ENCODE assay signal across 14 cellular contexts in the genomic region with DNA sequence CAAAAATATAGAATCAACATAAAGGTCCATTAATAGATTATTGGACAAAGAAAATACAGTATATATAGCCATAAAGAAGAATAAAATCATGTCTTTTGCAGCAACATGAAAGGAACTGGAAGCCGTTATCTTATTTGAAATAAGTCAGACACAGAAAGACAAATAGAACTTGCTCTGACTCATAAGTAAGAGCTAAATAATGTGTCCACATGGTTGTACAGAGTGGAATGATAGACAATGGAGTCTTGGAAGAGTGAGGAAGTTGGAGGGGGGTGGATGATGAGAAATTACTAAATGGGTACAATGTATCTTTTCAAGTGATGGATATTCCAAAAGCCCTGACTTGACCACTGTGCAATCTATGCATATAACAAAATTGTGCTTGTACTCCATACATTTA.
DNase-seq lines count a peak whose midpoint lies in the region; ATAC-seq, FAIRE-seq and TF ChIP-seq lines count a peak whose summit lies in the region.
"Had no signal": no experiment of that assay in that cellular context is flagged by ENCODE, and none has a peak within 500 bp of the region (broad histone marks: within the 10 kb centered on the region; RNA-seq: fewer than 3 reads in every experiment).

No MANE protein-coding gene starts in this region.

- H3K27me3 ChIP-seq in Caco-2 (replicated peaks; ENCODE audit: control insufficient read depth, insufficient read depth, low read length) (no peaks in the 10 kb centered on the region), IMR-90 (ENCODE audit: control insufficient read depth, insufficient read depth, low read length) (no peaks in the 10 kb centered on the region), astrocyte (ENCODE audit: insufficient read depth, low read length) (no peaks in the 10 kb centered on the region)

- no peak overlapping the region for H3K4ac ChIP-seq in IMR-90 (ENCODE audit: low read depth, low read length)

- no CpG with 5 or more reads among the region's 1 CpG for WGBS in IMR-90 (ENCODE audit: extremely low coverage in 2 of 2, insufficient read length in 1 of 2), 2 experiments

- H3K4me2 ChIP-seq in IMR-90 (ENCODE audit: low read depth, low read length) (0 out of 2 replicates have a peak overlapping the region, but pooled peaks have one; percentile 19), astrocyte (ENCODE audit: low read length) (no peak overlapping the region)

- no peaks in the 10 kb centered on the region for H4K20me1 ChIP-seq in IMR-90 (ENCODE audit: insufficient read depth, low read length)
- H4K20me1 ChIP-seq in astrocyte (ENCODE audit: insufficient read depth, low read length), result no peaks in the 10 kb centered on the region

- no peak overlapping the region; the same call in 1 of the 2 replicates for H3K56ac ChIP-seq in IMR-90 (ENCODE audit: extremely low read depth, insufficient read depth, low read length)

- no peak for FAIRE-seq in astrocyte (lab: Jason Lieb, UNC)
- FAIRE-seq: H1 had no signal

- BruUV-seq in Caco-2 (replicated peaks; lab: Mats Ljungman, UMichigan), result no TSS peak
- BruUV-seq in IMR-90 (replicated peaks; lab: Mats Ljungman, UMichigan), result no TSS peak
- no TSS peak for BruUV-seq in Calu3 (replicated peaks; lab: Mats Ljungman, UMichigan)

- H2BK20ac ChIP-seq in IMR-90 (ENCODE audit: low read depth, low read length), result no peak overlapping the region

- TF ChIP-seq POLR2A in IMR-90 (IDR thresholded peaks at IDR 0.05; ENCODE audit: low read depth, low read length), result no peak

- no peak overlapping the region for H3K23ac ChIP-seq in IMR-90 (ENCODE audit: low read depth, low read length)

- H2AFZ ChIP-seq in IMR-90 (replicated peaks; ENCODE audit: low read length, poor library complexity) (no peak overlapping the region), astrocyte (ENCODE audit: low read depth, low read length) (no peak overlapping the region)

- H2AK9ac ChIP-seq in IMR-90 (replicated peaks; ENCODE audit: low read depth, low read length, poor library complexity), result no peak overlapping the region

- CTCF ChIA-PET in Caco-2 (lab: Charles Lee), result no interaction called here
- CTCF ChIA-PET in IMR-90 (lab: Yijun Ruan, JAX), result no interaction called here
- CTCF ChIA-PET in Calu3 (lab: Charles Lee), result interaction anchor here (0.7 to 0.8 kb wide), 2 partner anchors 50 to 651 kb away, joined by 4 to 6 read pairs; no protein-coding TSS in a partner anchor

- peaks cover 5% of the 10 kb centered on the region for H3K9me1 ChIP-seq in IMR-90 (ENCODE audit: insufficient read depth, low read length)

- no peak overlapping the region for H4K91ac ChIP-seq in IMR-90 (ENCODE audit: insufficient read depth, low read depth, low read length)

- H3K4me1 Mint-ChIP-seq in Caco-2 (ENCODE audit: low read depth, unreplicated experiment), result peaks cover 30% of the 10 kb centered on the region
- peaks cover 9% of the 10 kb centered on the region for H3K4me1 Mint-ChIP-seq in astrocyte (ENCODE audit: low read depth, unreplicated experiment)
- peaks cover 2% of the 10 kb centered on the region for H3K4me1 Mint-ChIP-seq in Calu3 (ENCODE audit: low read depth, unreplicated experiment)
- H3K4me1 Mint-ChIP-seq in progenitor cell of endocrine pancreas (ENCODE audit: low read depth), result no peaks in the 10 kb centered on the region
- H3K4me1 Mint-ChIP-seq: CD4-positive, CD25-positive, alpha-beta regulatory T cell had no signal

- H3K9me3 ChIP-seq in Caco-2 (no peaks in the 10 kb centered on the region), IMR-90 (ENCODE audit: control insufficient read depth, insufficient read depth, low read length) (no peaks in the 10 kb centered on the region), astrocyte (ENCODE audit: insufficient read depth, low read depth, low read length) (no peaks in the 10 kb centered on the region)

- H4K5ac ChIP-seq in IMR-90 (ENCODE audit: low read depth, low read length), result no peak overlapping the region

- H3K36me3 Mint-ChIP-seq in Caco-2 (ENCODE audit: insufficient read depth, unreplicated experiment), result no peaks in the 10 kb centered on the region
- H3K36me3 Mint-ChIP-seq in astrocyte (ENCODE audit: low read depth, unreplicated experiment), result no peaks in the 10 kb centered on the region
- no peaks in the 10 kb centered on the region for H3K36me3 Mint-ChIP-seq in Calu3 (ENCODE audit: insufficient read depth, unreplicated experiment)
- H3K36me3 Mint-ChIP-seq in progenitor cell of endocrine pancreas (ENCODE audit: insufficient read depth), result no peaks in the 10 kb centered on the region
- H3K36me3 Mint-ChIP-seq: CD4-positive, CD25-positive, alpha-beta regulatory T cell had no signal

- intact Hi-C loops in Caco-2 (cut with micrococcal nuclease; ENCODE audit: unreplicated experiment), result no loop called here
- intact Hi-C loops in IMR-90 (cut with micrococcal nuclease), result no loop called here
- intact Hi-C loops in Calu3 (cut with micrococcal nuclease; ENCODE audit: unreplicated experiment), result no loop called here

- H3K9me3 Mint-ChIP-seq in Caco-2 (ENCODE audit: unreplicated experiment) (peaks cover 12% of the 10 kb centered on the region), astrocyte (ENCODE audit: unreplicated experiment) (no peaks in the 10 kb centered on the region), Calu3 (ENCODE audit: low read depth, unreplicated experiment) (no peaks in the 10 kb centered on the region), progenitor cell of endocrine pancreas (ENCODE audit: low read depth) (no peaks in the 10 kb centered on the region)

- H3K9ac ChIP-seq in IMR-90 (ENCODE audit: low read depth, low read length), result no peak overlapping the region
- H3K9ac ChIP-seq in astrocyte (ENCODE audit: low read length), result no peak overlapping the region

- H3K14ac ChIP-seq in IMR-90 (replicated peaks; ENCODE audit: low read depth, low read length), result no peak overlapping the region

- H3K27ac Mint-ChIP-seq in Caco-2 (ENCODE audit: unreplicated experiment) (peak overlapping the region; percentile 27), astrocyte (ENCODE audit: unreplicated experiment) (no peak overlapping the region), Calu3 (ENCODE audit: unreplicated experiment) (no peak overlapping the region), progenitor cell of endocrine pancreas (no peak overlapping the region)
- H3K27ac Mint-ChIP-seq: CD4-positive, CD25-positive, alpha-beta regulatory T cell had no signal

- H3K4me3 ChIP-seq in Caco-2 (ENCODE audit: low read depth, low read length) (no peak overlapping the region), IMR-90 (ENCODE audit: insufficient read depth, low read depth, low read length) (no peak overlapping the region), astrocyte (ENCODE audit: insufficient read depth, low read depth, low read length) (no peak overlapping the region), fibroblast of the aortic adventitia (ENCODE audit: low read depth, low read length) (no peak overlapping the region)

- no peaks in the 10 kb centered on the region for H3K79me1 ChIP-seq in IMR-90 (ENCODE audit: low read depth in 1 of 2, low read length in 2 of 2)

- no peak for TF ChIP-seq RAD21 in IMR-90 (IDR thresholded peaks at IDR 0.05; ENCODE audit: low read length)

- H2BK5ac ChIP-seq in IMR-90 (ENCODE audit: low read depth, low read length, poor library complexity, severe bottlenecking), result peak overlapping the region; percentile 97

- peak overlapping the region; percentile 74; the same call in 1 of the 2 replicates for H3K18ac ChIP-seq in IMR-90 (ENCODE audit: low read depth, low read length)

- H3K4me3 Mint-ChIP-seq in Caco-2 (ENCODE audit: unreplicated experiment) (no peak overlapping the region), astrocyte (ENCODE audit: unreplicated experiment) (no peak overlapping the region), Calu3 (ENCODE audit: low read depth, unreplicated experiment) (no peak overlapping the region), progenitor cell of endocrine pancreas (ENCODE audit: low read depth) (no peak overlapping the region)
- H3K4me3 Mint-ChIP-seq: CD4-positive, CD25-positive, alpha-beta regulatory T cell had no signal

- H3K36me3 ChIP-seq in Caco-2 (ENCODE audit: control insufficient read depth, insufficient read depth, low read length) (no peaks in the 10 kb centered on the region), IMR-90 (ENCODE audit: control insufficient read depth, insufficient read depth, low read length) (no peaks in the 10 kb centered on the region), astrocyte (ENCODE audit: insufficient read depth, low read length) (no peaks in the 10 kb centered on the region)

- no peak overlapping the region for H2AK5ac ChIP-seq in IMR-90 (ENCODE audit: low read depth, low read length)

- dilution Hi-C loops in IMR-90 (cut with HindIII; ENCODE audit: low sequenced_read_pairs, unreplicated experiment), result no loop called here

- DNase-seq in Caco-2 (no peak), IMR-90 (peak; percentile 74), astrocyte (ENCODE audit: low read depth) (peak; percentile 2), fibroblast of the aortic adventitia (ENCODE audit: low read depth) (peak; percentile 39), NCI-H1105 treated with DMSO at 0.1 percent for 48 hours (lab: John Stamatoyannopoulos, UW) (no peak), NCI-H2081 (lab: John Stamatoyannopoulos, UW) (no peak), Calu3 (no peak), progenitor cell of endocrine pancreas (ENCODE audit: low spot score, unreplicated experiment) (no peak)
- DNase-seq: AML-193; CD4-positive, CD25-positive, alpha-beta regulatory T cell; NCI-H146; NCI-H69; NK-92 treated with Interleukin-12 subunit alpha and Interleukin-12 subunit beta, amount 100 ng/mL, for 24 hours had no signal

- peaks cover 27% of the 10 kb centered on the region for H3K4me1 ChIP-seq in Caco-2
- H3K4me1 ChIP-seq in IMR-90 (ENCODE audit: control insufficient read depth, insufficient read depth, low read length), result peaks cover 12% of the 10 kb centered on the region
- H3K4me1 ChIP-seq in astrocyte (ENCODE audit: insufficient read depth, low read length), result no peaks in the 10 kb centered on the region

- H3K27me3 Mint-ChIP-seq in Caco-2 (ENCODE audit: insufficient read depth, unreplicated experiment) (no peaks in the 10 kb centered on the region), astrocyte (ENCODE audit: low read depth, unreplicated experiment) (no peaks in the 10 kb centered on the region), Calu3 (ENCODE audit: unreplicated experiment) (no peaks in the 10 kb centered on the region), progenitor cell of endocrine pancreas (no peaks in the 10 kb centered on the region)
- H3K27me3 Mint-ChIP-seq: CD4-positive, CD25-positive, alpha-beta regulatory T cell had no signal

- peak overlapping the region; percentile 98 for H2BK120ac ChIP-seq in IMR-90 (ENCODE audit: low read depth, low read length)

- ATAC-seq in IMR-90 (ENCODE audit: low read depth), result peak; percentile 76

- POLR2A ChIA-PET in Caco-2 (lab: Charles Lee), result no interaction called here
- POLR2A ChIA-PET in IMR-90 (lab: Charles Lee; ENCODE audit: unreplicated experiment), result no interaction called here

- in situ Hi-C loops in IMR-90 (cut with MboI; ENCODE audit: low sequenced_read_pairs), result no loop called here

- TF ChIP-seq CTCF in Caco-2 (IDR thresholded peaks at IDR 0.05; ENCODE audit: insufficient read depth in 1 of 2, low read depth in 1 of 2, low read length in 1 of 2, severe bottlenecking in 1 of 2, unreplicated experiment in 1 of 2) (no peak), IMR-90 (conservative IDR thresholded peaks at IDR 0.05; ENCODE audit: low read depth, low read length) (no peak), astrocyte (IDR thresholded peaks at IDR 0.05; ENCODE audit: insufficient read depth, low read depth, low read length) (no peak), fibroblast of the aortic adventitia (IDR thresholded peaks at IDR 0.05; ENCODE audit: insufficient read depth, low read length) (no peak), Calu3 (IDR thresholded peaks at IDR 0.05; ENCODE audit: unreplicated experiment) (no peak), progenitor cell of endocrine pancreas (IDR thresholded peaks at IDR 0.05; ENCODE audit: unreplicated experiment) (no peak)

- no peak overlapping the region; a peak in 1 of 4 replicates for H4K8ac ChIP-seq in IMR-90 (ENCODE audit: low read depth in 2 of 2, low read length in 2 of 2)

- H3K79me2 ChIP-seq in astrocyte (ENCODE audit: insufficient read depth, low read length), result no peaks in the 10 kb centered on the region

- no peak overlapping the region for H2BK15ac ChIP-seq in IMR-90 (ENCODE audit: low read depth, low read length)

- peak overlapping the region; percentile 62; the same call in 1 of the 2 replicates for H3K27ac ChIP-seq in IMR-90 (ENCODE audit: insufficient read depth, low read length)
- H3K27ac ChIP-seq in astrocyte (ENCODE audit: low read depth, low read length), result no peak overlapping the region

Comparison
In these comparisons a context has a peak if more than half of its experiments do, and no peak if none do; other contexts are left out.
1. DNase-seq: peak in IMR-90 (single experiment), astrocyte (single experiment) and fibroblast of the aortic adventitia (single experiment); none in Caco-2 (0 of 2), NCI-H1105 treated with DMSO at 0.1 percent for 48 hours (single experiment), NCI-H2081 (0 of 2), Calu3 (single experiment) and progenitor cell of endocrine pancreas (single experiment).